ENCODE assay signal across 10 cellular contexts in genomic region chr6:55886185-55886836, GRCh38. TPM values are rescaled to one million over a fixed set of nuclear protein-coding genes. Genes with fewer than 3 reads are reported as not detected.
DNase-seq lines count a peak whose midpoint lies in the region; ATAC-seq, FAIRE-seq and TF ChIP-seq lines count a peak whose summit lies in the region.
"Had no signal": no experiment of that assay in that cellular context is flagged by ENCODE, and none has a peak within 500 bp of the region (broad histone marks: within the 10 kb centered on the region; RNA-seq: fewer than 3 reads in every experiment).

No MANE protein-coding gene starts in this region.

- no peaks in the 10 kb centered on the region for H3K36me3 Mint-ChIP-seq in neural crest cell (ENCODE audit: low read depth)

- H3K27me3 Mint-ChIP-seq in neural crest cell (ENCODE audit: low read depth): no peaks in the 10 kb centered on the region
- H3K27me3 Mint-ChIP-seq: activated CD8-positive, alpha-beta T cell treated with anti-CD3 and anti-CD28 coated beads for 36 hours had no signal

- no peaks in the 10 kb centered on the region for H3K9me3 Mint-ChIP-seq in neural crest cell
- H3K9me3 Mint-ChIP-seq: activated CD8-positive, alpha-beta T cell treated with anti-CD3 and anti-CD28 coated beads for 36 hours had no signal

- no peaks in the 10 kb centered on the region for H3K9me3 ChIP-seq in MM.1S (replicated peaks; ENCODE audit: insufficient read depth, low read length)

- peaks cover 5% of the 10 kb centered on the region; the same call in 1 of the 2 replicates for H3F3A ChIP-seq in MM.1S (ENCODE audit: insufficient read depth, low read length)

- H3K9me2 ChIP-seq in MM.1S (replicated peaks; ENCODE audit: insufficient read depth, low read length): no peaks in the 10 kb centered on the region

- H4K20me1 ChIP-seq in MM.1S (ENCODE audit: insufficient read depth, low read length): no peaks in the 10 kb centered on the region

- no peak overlapping the region for H3K27ac Mint-ChIP-seq in neural crest cell (ENCODE audit: unreplicated experiment)
- H3K27ac Mint-ChIP-seq: activated CD8-positive, alpha-beta T cell treated with anti-CD3 and anti-CD28 coated beads for 36 hours had no signal

- H3K4me1 Mint-ChIP-seq in neural crest cell: no peaks in the 10 kb centered on the region

- H3K27me3 ChIP-seq in MM.1S (replicated peaks; ENCODE audit: insufficient read depth, low read length): no peaks in the 10 kb centered on the region

- H3K79me2 ChIP-seq in MM.1S (ENCODE audit: low read length): no peaks in the 10 kb centered on the region

- H3K4me1 ChIP-seq in MM.1S (ENCODE audit: low read length): peaks cover 4% of the 10 kb centered on the region; the same call in 1 of the 2 replicates

- no peak overlapping the region for H3K4me2 ChIP-seq in MM.1S (ENCODE audit: low read depth, low read length)

- ATAC-seq in GM18858 (IDR thresholded peaks at IDR 0.05; ENCODE audit: unreplicated experiment) (no peak), GM19023 (IDR thresholded peaks at IDR 0.05; ENCODE audit: unreplicated experiment) (no peak), GM21515 (IDR thresholded peaks at IDR 0.05; ENCODE audit: unreplicated experiment) (no peak)
- ATAC-seq: activated CD8-positive, alpha-beta T cell treated with anti-CD3 and anti-CD28 coated beads for 36 hours had no signal

- no peak overlapping the region for H2AFZ ChIP-seq in MM.1S (ENCODE audit: low read length)

- peak; percentile 32; the same call in 1 of the 2 replicates for TF ChIP-seq CTCF in MM.1S (IDR thresholded peaks at IDR 0.05; ENCODE audit: low read length)
- peak; percentile 39 for TF ChIP-seq CTCF in choroid plexus epithelial cell (conservative IDR thresholded peaks at IDR 0.05; ENCODE audit: low read depth, low read length)
- peak; percentile 78 for TF ChIP-seq CTCF in neural crest cell (conservative IDR thresholded peaks at IDR 0.05)

- H3K4me3 Mint-ChIP-seq in neural crest cell: no peak overlapping the region
- H3K4me3 Mint-ChIP-seq: activated CD8-positive, alpha-beta T cell treated with anti-CD3 and anti-CD28 coated beads for 36 hours had no signal

- FAIRE-seq in G401.6 (lab: Jason Lieb, UNC): peak; percentile 95
- FAIRE-seq: GM19239 had no signal

- no peak overlapping the region for H3K27ac ChIP-seq in MM.1S (ENCODE audit: low read length)

- H3K36me3 ChIP-seq in MM.1S (replicated peaks; ENCODE audit: insufficient read depth, low read length): no peaks in the 10 kb centered on the region

- DNase-seq in MM.1S (peak; percentile 14), choroid plexus epithelial cell (ENCODE audit: low read depth) (peak; percentile 57), neural crest cell (ENCODE audit: low read depth, low spot score) (no peak)
- DNase-seq: activated CD8-positive, alpha-beta T cell treated with anti-CD3 and anti-CD28 coated beads for 36 hours; stimulated activated CD4-positive, alpha-beta T cell treated with anti-CD3 and anti-CD28 coated beads, Interleukin-4, amount 100 ng/mL, for 1 hour had no signal

- H3K9ac ChIP-seq in MM.1S (ENCODE audit: low read length): no peak overlapping the region

- H3K4me3 ChIP-seq in MM.1S (ENCODE audit: low read length): no peak overlapping the region
- H3K4me3 ChIP-seq in choroid plexus epithelial cell (ENCODE audit: low read depth, low read length): no peak overlapping the region

RNA-seq across cellular contexts. Expression of gene BMP5, which starts 10.9 kb away (rescaled TPM):
- 2.2 and 2.4 TPM in 2 replicates for total RNA-seq in neural crest cell
- total RNA-seq: activated CD8-positive, alpha-beta T cell treated with anti-CD3 and anti-CD28 coated beads for 36 hours had no signal
